In genomic region chr12:122880668-122881067, GRCh38 we compare ENCODE assay signal across 9 cellular contexts. TPM values are rescaled to one million over a fixed set of nuclear protein-coding genes. Genes with fewer than 3 reads are reported as not detected.
DNase-seq lines count a peak whose midpoint lies in the region; ATAC-seq and TF ChIP-seq lines count a peak whose summit lies in the region.
"Had no signal": no experiment of that assay in that cellular context is flagged by ENCODE, and none has a peak within 500 bp of the region (broad histone marks: within the 10 kb centered on the region; RNA-seq: fewer than 3 reads in every experiment).

No MANE protein-coding gene starts in this region.

- DNase-seq in MM.1S (no peak), amygdala (lab: John Stamatoyannopoulos, UW) (peak in 40 of 56 donors; percentile 20 to 81 (median 58)), iris pigment epithelial cell (ENCODE audit: low read depth) (peak; percentile 42), MV-4-11 (lab: John Stamatoyannopoulos, UW) (no peak)
- DNase-seq in activated T-helper 2 cell treated with anti-CD3 and anti-CD28 coated beads, Interferon-gamma antibody, Interleukin-2, Interleukin-4, amounts not matched to agents 10 μg/mL and 5 μg/mL and 100 μg/mL, durations not matched to agents 14 hours and 24 hours and 36 hours (ENCODE audit: low spot score) = no peak

- no peaks in the 10 kb centered on the region for H3K36me3 ChIP-seq in DOHH2 (ENCODE audit: control insufficient read depth, low read length)
- H3K36me3 ChIP-seq in MM.1S (replicated peaks; ENCODE audit: insufficient read depth, low read length) = no peaks in the 10 kb centered on the region; the same call in 1 of the 2 replicates
- H3K36me3 ChIP-seq in thymus (ENCODE audit: control insufficient read depth, insufficient read depth) = peaks cover 4% of the 10 kb centered on the region

- intact Hi-C loops in activated T-helper 2 cell treated with anti-CD3 and anti-CD28 coated beads, Interferon-gamma antibody, Interleukin-2, Interleukin-4, amounts not matched to agents 10 μg/mL and 5 μg/mL and 100 μg/mL, durations not matched to agents 14 hours and 24 hours and 36 hours (cut with micrococcal nuclease) = no loop called here

- 57% methylated on average over 8 of the region's 8 CpGs for WGBS in thymus

- no peak overlapping the region for H3K4me3 Mint-ChIP-seq in activated T-helper 2 cell treated with anti-CD3 and anti-CD28 coated beads, Interferon-gamma antibody, Interleukin-2, Interleukin-4, amounts not matched to agents 10 μg/mL and 5 μg/mL and 100 μg/mL, durations not matched to agents 14 hours and 24 hours and 36 hours (ENCODE audit: low read depth)

- H3K27ac ChIP-seq in DOHH2 (ENCODE audit: low read depth, low read length) (no peak overlapping the region), MM.1S (ENCODE audit: low read length) (peak overlapping the region; percentile 97; the same call in 1 of the 2 replicates), thymus (ENCODE audit: low read depth) (peak overlapping the region; percentile 8)
- H3K27ac ChIP-seq: SJSA1 had no signal

- peak overlapping the region; percentile 26; the same call in 1 of the 2 replicates for H3K4me2 ChIP-seq in DOHH2 (ENCODE audit: low read length)
- peak overlapping the region; percentile 60 for H3K4me2 ChIP-seq in MM.1S (ENCODE audit: low read depth, low read length)

- peaks cover 54% of the 10 kb centered on the region for H3K27me3 Mint-ChIP-seq in activated T-helper 2 cell treated with anti-CD3 and anti-CD28 coated beads, Interferon-gamma antibody, Interleukin-2, Interleukin-4, amounts not matched to agents 10 μg/mL and 5 μg/mL and 100 μg/mL, durations not matched to agents 14 hours and 24 hours and 36 hours (ENCODE audit: low read depth)

- no peaks in the 10 kb centered on the region for H3K27me3 ChIP-seq in DOHH2 (ENCODE audit: control insufficient read depth, low read length)
- no peaks in the 10 kb centered on the region for H3K27me3 ChIP-seq in MM.1S (replicated peaks; ENCODE audit: insufficient read depth, low read length)
- no peaks in the 10 kb centered on the region for H3K27me3 ChIP-seq in thymus (ENCODE audit: control insufficient read depth, insufficient read depth)
- H3K27me3 ChIP-seq: SJSA1 had no signal

- no peak overlapping the region for H3K27ac Mint-ChIP-seq in activated T-helper 2 cell treated with anti-CD3 and anti-CD28 coated beads, Interferon-gamma antibody, Interleukin-2, Interleukin-4, amounts not matched to agents 10 μg/mL and 5 μg/mL and 100 μg/mL, durations not matched to agents 14 hours and 24 hours and 36 hours

- ATAC-seq in GM18861 (IDR thresholded peaks at IDR 0.05; ENCODE audit: unreplicated experiment) = no peak

- no peaks in the 10 kb centered on the region for H3K9me3 ChIP-seq in DOHH2 (ENCODE audit: control insufficient read depth, insufficient read depth, low read length)
- no peaks in the 10 kb centered on the region for H3K9me3 ChIP-seq in MM.1S (replicated peaks; ENCODE audit: insufficient read depth, low read length)
- H3K9me3 ChIP-seq in thymus (ENCODE audit: control insufficient read depth) = no peaks in the 10 kb centered on the region
- H3K9me3 ChIP-seq: SJSA1 had no signal

- peaks cover 24% of the 10 kb centered on the region for H3K36me3 Mint-ChIP-seq in activated T-helper 2 cell treated with anti-CD3 and anti-CD28 coated beads, Interferon-gamma antibody, Interleukin-2, Interleukin-4, amounts not matched to agents 10 μg/mL and 5 μg/mL and 100 μg/mL, durations not matched to agents 14 hours and 24 hours and 36 hours (ENCODE audit: low read depth)

- H3K9ac ChIP-seq in MM.1S (ENCODE audit: low read length) = no peak overlapping the region

- H3K4me1 Mint-ChIP-seq in activated T-helper 2 cell treated with anti-CD3 and anti-CD28 coated beads, Interferon-gamma antibody, Interleukin-2, Interleukin-4, amounts not matched to agents 10 μg/mL and 5 μg/mL and 100 μg/mL, durations not matched to agents 14 hours and 24 hours and 36 hours (ENCODE audit: low read depth) = peaks cover 24% of the 10 kb centered on the region

- H2AFZ ChIP-seq in MM.1S (ENCODE audit: low read length) = no peak overlapping the region

- H4K20me1 ChIP-seq in DOHH2 (ENCODE audit: control insufficient read depth, insufficient read depth, low read depth, low read length) (no peaks in the 10 kb centered on the region), MM.1S (ENCODE audit: insufficient read depth, low read length) (no peaks in the 10 kb centered on the region; the same call in 1 of the 2 replicates)

- H3K4me3 ChIP-seq in DOHH2 (ENCODE audit: low read length) = no peak overlapping the region
- no peak overlapping the region for H3K4me3 ChIP-seq in MM.1S (ENCODE audit: low read length)
- no peak overlapping the region for H3K4me3 ChIP-seq in thymus (ENCODE audit: low read length)
- H3K4me3 ChIP-seq: SJSA1 had no signal

- H3K4me1 ChIP-seq in DOHH2 (ENCODE audit: control insufficient read depth, low read length) (peaks cover 31% of the 10 kb centered on the region), MM.1S (ENCODE audit: low read length) (peaks cover 70% of the 10 kb centered on the region), thymus (ENCODE audit: control insufficient read depth, insufficient read depth, low read length) (peaks cover 35% of the 10 kb centered on the region)

- H3F3A ChIP-seq in DOHH2 (ENCODE audit: control insufficient read depth, insufficient read depth) (peaks cover 13% of the 10 kb centered on the region), MM.1S (ENCODE audit: insufficient read depth, low read length) (peaks cover 42% of the 10 kb centered on the region)

- H3K9me2 ChIP-seq in DOHH2 (replicated peaks; ENCODE audit: control insufficient read depth, low read length) (no peaks in the 10 kb centered on the region), MM.1S (replicated peaks; ENCODE audit: insufficient read depth, low read length) (no peaks in the 10 kb centered on the region)

- H3K79me2 ChIP-seq in DOHH2 (ENCODE audit: control insufficient read depth, low read length) (no peaks in the 10 kb centered on the region), MM.1S (ENCODE audit: low read length) (peaks cover 91% of the 10 kb centered on the region)

- no peaks in the 10 kb centered on the region for H3K9me3 Mint-ChIP-seq in activated T-helper 2 cell treated with anti-CD3 and anti-CD28 coated beads, Interferon-gamma antibody, Interleukin-2, Interleukin-4, amounts not matched to agents 10 μg/mL and 5 μg/mL and 100 μg/mL, durations not matched to agents 14 hours and 24 hours and 36 hours

- TF ChIP-seq CTCF in DOHH2 (IDR thresholded peaks at IDR 0.05; ENCODE audit: low read depth, low read length, poor library complexity, severe bottlenecking) (peak; percentile 78), MM.1S (IDR thresholded peaks at IDR 0.05; ENCODE audit: low read length) (0 out of 2 replicates have a peak, but pooled peaks have one; percentile 4)

RNA-seq across cellular contexts. Expression of gene VPS37B, which starts 15.3 kb away (rescaled TPM):
- polyA plus RNA-seq in thymus = 28.2 TPM
- total RNA-seq in activated T-helper 2 cell treated with anti-CD3 and anti-CD28 coated beads, Interferon-gamma antibody, Interleukin-2, Interleukin-4, amounts not matched to agents 10 μg/mL and 5 μg/mL and 100 μg/mL, durations not matched to agents 14 hours and 24 hours and 36 hours = 11.5 and 11.7 TPM in 2 replicates

RNA-seq across cellular contexts. Expression of gene HIP1R, which starts 45.4 kb away (rescaled TPM):
- 49.0 TPM for polyA plus RNA-seq in thymus
- 28.8 and 29.0 TPM in 2 replicates for total RNA-seq in activated T-helper 2 cell treated with anti-CD3 and anti-CD28 coated beads, Interferon-gamma antibody, Interleukin-2, Interleukin-4, amounts not matched to agents 10 μg/mL and 5 μg/mL and 100 μg/mL, durations not matched to agents 14 hours and 24 hours and 36 hours

Comparison
In these comparisons a context has a peak if more than half of its experiments do, and no peak if none do; other contexts are left out.
1. DNase-seq: peak in amygdala (40 of 56) and iris pigment epithelial cell (single experiment); none in MM.1S (single experiment), activated T-helper 2 cell treated with anti-CD3 and anti-CD28 coated beads, Interferon-gamma antibody, Interleukin-2, Interleukin-4, amounts not matched to agents 10 μg/mL and 5 μg/mL and 100 μg/mL, durations not matched to agents 14 hours and 24 hours and 36 hours (single experiment) and MV-4-11 (single experiment).